Comparison of ENCODE assay signal across 12 cellular contexts in the genomic region with DNA sequence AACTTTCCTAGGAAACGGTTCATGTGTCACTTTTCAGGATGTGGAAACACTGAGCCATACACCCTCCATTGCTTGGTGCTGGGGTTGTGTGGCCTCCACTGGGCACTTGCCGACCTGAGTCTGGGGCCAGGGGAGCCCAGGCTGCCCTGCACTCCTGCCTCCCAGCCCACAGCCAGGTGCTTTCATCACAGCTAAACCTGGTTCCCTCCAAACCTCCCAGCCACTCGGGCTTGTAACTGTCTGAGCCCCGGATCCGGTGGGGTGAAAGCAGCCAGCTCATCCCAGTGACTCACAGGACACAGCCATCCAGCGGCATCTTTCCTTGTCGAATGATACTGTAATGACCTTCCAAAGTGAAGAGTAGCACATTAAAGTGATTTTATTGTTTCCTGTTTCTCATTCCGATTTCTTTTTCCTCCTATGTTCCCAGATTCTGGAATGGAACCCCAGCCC. TPM values are rescaled to one million over a fixed set of nuclear protein-coding genes. Genes with fewer than 3 reads are reported as not detected.
DNase-seq lines count a peak whose midpoint lies in the region; ATAC-seq, FAIRE-seq and TF ChIP-seq lines count a peak whose summit lies in the region.
"Had no signal": no experiment of that assay in that cellular context is flagged by ENCODE, and none has a peak within 500 bp of the region (broad histone marks: within the 10 kb centered on the region; RNA-seq: fewer than 3 reads in every experiment).

No MANE protein-coding gene starts in this region.

- intact Hi-C loops in left ventricle myocardium superior (cut with micrococcal nuclease), result no loop called here

- TF ChIP-seq CTCF in cardiac muscle cell (IDR thresholded peaks at IDR 0.05; ENCODE audit: low read depth, low read length) (no peak), fibroblast of villous mesenchyme (IDR thresholded peaks at IDR 0.05; ENCODE audit: insufficient read depth, low read depth, low read length) (no peak)

- no peak for FAIRE-seq in urothelium cell line (lab: Jason Lieb, UNC)

- H3K27me3 ChIP-seq in cardiac muscle cell, result no peaks in the 10 kb centered on the region
- H3K27me3 ChIP-seq: gastrocnemius medialis had no signal

- peak in 1 of 2 donors; percentile 49 for DNase-seq in cardiac muscle cell (ENCODE audit: low read depth in 1 of 2, low spot score in 1 of 2)
- no peak for DNase-seq in left ventricle myocardium superior
- DNase-seq in fibroblast of villous mesenchyme (ENCODE audit: low read depth), result peak; percentile 87
- DNase-seq in urothelium cell line (ENCODE audit: low spot score), result peak; percentile 40
- DNase-seq: CD4-positive, alpha-beta T cell; gastrocnemius medialis; NCI-H187 treated with DMSO at 0.1 percent for 48 hours had no signal

- peaks cover 8% of the 10 kb centered on the region for H3K36me3 ChIP-seq in cardiac muscle cell

- no peaks in the 10 kb centered on the region for H3K4me1 ChIP-seq in cardiac muscle cell (ENCODE audit: low read depth)

- H3K4me3 ChIP-seq in cardiac muscle cell (no peak overlapping the region), fibroblast of villous mesenchyme (ENCODE audit: low read depth, low read length) (no peak overlapping the region)
- H3K4me3 ChIP-seq: gastrocnemius medialis had no signal

- no peaks in the 10 kb centered on the region for H3K9me3 ChIP-seq in cardiac muscle cell (ENCODE audit: low read depth)
- H3K9me3 ChIP-seq: gastrocnemius medialis had no signal

- peak overlapping the region; percentile 23 for H3K27ac ChIP-seq in cardiac muscle cell

- no peak for ATAC-seq in left ventricle myocardium superior
- peak; percentile 80 for ATAC-seq in SK-N-SH treated with all-trans-retinoic acid at 6 μM for 48 hours
- no peak for ATAC-seq in GM19397 (IDR thresholded peaks at IDR 0.05; ENCODE audit: unreplicated experiment)
- no peak for ATAC-seq in GM21723 (IDR thresholded peaks at IDR 0.05; ENCODE audit: unreplicated experiment)
- ATAC-seq in HG03439 (IDR thresholded peaks at IDR 0.05; ENCODE audit: unreplicated experiment), result no peak
- ATAC-seq: gastrocnemius medialis had no signal

TF ChIP-seq in SK-N-SH treated with all-trans-retinoic acid at 6 μM for 48 hours, 23 proteins besides CTCF, POLR2A, EP300 and RAD21:
- TF ChIP-seq OSR1 (CRISPR knock-in tag; IDR thresholded peaks at IDR 0.05) (no peak), GLIS3 (CRISPR knock-in tag; IDR thresholded peaks at IDR 0.05) (no peak), BACH2 (CRISPR knock-in tag; IDR thresholded peaks at IDR 0.05; ENCODE audit: borderline replicate concordance) (no peak), ZNF8 (CRISPR knock-in tag; IDR thresholded peaks at IDR 0.05) (no peak), SNAI2 (CRISPR knock-in tag; IDR thresholded peaks at IDR 0.05) (no peak), ARNTL (CRISPR knock-in tag; IDR thresholded peaks at IDR 0.05; ENCODE audit: borderline replicate concordance, low read depth) (no peak), ZFP3 (CRISPR knock-in tag; IDR thresholded peaks at IDR 0.05) (no peak), ZNF565 (CRISPR knock-in tag; conservative IDR thresholded peaks at IDR 0.05; ENCODE audit: low read depth) (no peak), ZC3H10 (CRISPR knock-in tag; IDR thresholded peaks at IDR 0.05) (no peak), CSDC2 (CRISPR knock-in tag; IDR thresholded peaks at IDR 0.05) (no peak), ISL1 (CRISPR knock-in tag; IDR thresholded peaks at IDR 0.05) (no peak), TCF4 (CRISPR knock-in tag; IDR thresholded peaks at IDR 0.05; ENCODE audit: borderline replicate concordance) (no peak), RARB (CRISPR knock-in tag; IDR thresholded peaks at IDR 0.05) (no peak), ZFP30 (CRISPR knock-in tag; IDR thresholded peaks at IDR 0.05) (no peak)
- TF ChIP-seq, protein P1, sequence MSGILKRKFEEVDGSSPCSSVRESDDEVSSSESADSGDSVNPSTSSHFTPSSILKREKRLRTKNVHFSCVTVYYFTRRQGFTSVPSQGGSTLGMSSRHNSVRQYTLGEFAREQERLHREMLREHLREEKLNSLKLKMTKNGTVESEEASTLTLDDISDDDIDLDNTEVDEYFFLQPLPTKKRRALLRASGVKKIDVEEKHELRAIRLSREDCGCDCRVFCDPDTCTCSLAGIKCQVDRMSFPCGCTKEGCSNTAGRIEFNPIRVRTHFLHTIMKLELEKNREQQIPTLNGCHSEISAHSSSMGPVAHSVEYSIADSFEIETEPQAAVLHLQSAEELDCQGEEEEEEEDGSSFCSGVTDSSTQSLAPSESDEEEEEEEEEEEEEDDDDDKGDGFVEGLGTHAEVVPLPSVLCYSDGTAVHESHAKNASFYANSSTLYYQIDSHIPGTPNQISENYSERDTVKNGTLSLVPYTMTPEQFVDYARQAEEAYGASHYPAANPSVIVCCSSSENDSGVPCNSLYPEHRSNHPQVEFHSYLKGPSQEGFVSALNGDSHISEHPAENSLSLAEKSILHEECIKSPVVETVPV (CRISPR knock-in tag; IDR thresholded peaks at IDR 0.05), result no peak
- TF ChIP-seq, protein P2, sequence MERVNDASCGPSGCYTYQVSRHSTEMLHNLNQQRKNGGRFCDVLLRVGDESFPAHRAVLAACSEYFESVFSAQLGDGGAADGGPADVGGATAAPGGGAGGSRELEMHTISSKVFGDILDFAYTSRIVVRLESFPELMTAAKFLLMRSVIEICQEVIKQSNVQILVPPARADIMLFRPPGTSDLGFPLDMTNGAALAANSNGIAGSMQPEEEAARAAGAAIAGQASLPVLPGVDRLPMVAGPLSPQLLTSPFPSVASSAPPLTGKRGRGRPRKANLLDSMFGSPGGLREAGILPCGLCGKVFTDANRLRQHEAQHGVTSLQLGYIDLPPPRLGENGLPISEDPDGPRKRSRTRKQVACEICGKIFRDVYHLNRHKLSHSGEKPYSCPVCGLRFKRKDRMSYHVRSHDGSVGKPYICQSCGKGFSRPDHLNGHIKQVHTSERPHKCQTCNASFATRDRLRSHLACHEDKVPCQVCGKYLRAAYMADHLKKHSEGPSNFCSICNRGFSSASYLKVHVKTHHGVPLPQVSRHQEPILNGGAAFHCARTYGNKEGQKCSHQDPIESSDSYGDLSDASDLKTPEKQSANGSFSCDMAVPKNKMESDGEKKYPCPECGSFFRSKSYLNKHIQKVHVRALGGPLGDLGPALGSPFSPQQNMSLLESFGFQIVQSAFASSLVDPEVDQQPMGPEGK (CRISPR knock-in tag; IDR thresholded peaks at IDR 0.05; ENCODE audit: borderline replicate concordance), result no peak
- TF ChIP-seq, protein P3, sequence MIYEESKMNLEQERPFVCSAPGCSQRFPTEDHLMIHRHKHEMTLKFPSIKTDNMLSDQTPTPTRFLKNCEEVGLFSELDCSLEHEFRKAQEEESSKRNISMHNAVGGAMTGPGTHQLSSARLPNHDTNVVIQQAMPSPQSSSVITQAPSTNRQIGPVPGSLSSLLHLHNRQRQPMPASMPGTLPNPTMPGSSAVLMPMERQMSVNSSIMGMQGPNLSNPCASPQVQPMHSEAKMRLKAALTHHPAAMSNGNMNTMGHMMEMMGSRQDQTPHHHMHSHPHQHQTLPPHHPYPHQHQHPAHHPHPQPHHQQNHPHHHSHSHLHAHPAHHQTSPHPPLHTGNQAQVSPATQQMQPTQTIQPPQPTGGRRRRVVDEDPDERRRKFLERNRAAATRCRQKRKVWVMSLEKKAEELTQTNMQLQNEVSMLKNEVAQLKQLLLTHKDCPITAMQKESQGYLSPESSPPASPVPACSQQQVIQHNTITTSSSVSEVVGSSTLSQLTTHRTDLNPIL (CRISPR knock-in tag; IDR thresholded peaks at IDR 0.05; ENCODE audit: low read depth), result no peak

RNA-seq across cellular contexts. Expression of gene CARHSP1, which starts 19.8 kb away (rescaled TPM):
- total RNA-seq in cardiac muscle cell (158 and 165 TPM in 2 replicates), left ventricle myocardium superior (23.8 TPM), fibroblast of villous mesenchyme (165 and 189 TPM in 2 replicates)
- 125 and 174 TPM in 2 replicates for polyA plus RNA-seq in cardiac muscle cell

RNA-seq across cellular contexts. Expression of gene LITAFD, which starts 33.2 kb away (rescaled TPM):
- total RNA-seq in cardiac muscle cell (not detected in 2 replicates), left ventricle myocardium superior (not detected), fibroblast of villous mesenchyme (not detected in 2 replicates)
- polyA plus RNA-seq in cardiac muscle cell, result 0.43 TPM in 1 of 2 replicates, not detected in the other
- total RNA-seq: activated T-helper 1 cell treated with anti-CD3 and anti-CD28 coated beads, Interleukin-12 subunit alpha, Interleukin-12 subunit beta, Interleukin-2, Interleukin-4 antibody, amounts not matched to agents 30 ng/mL and 10 ng/mL and 1 ng/mL, durations not matched to agents 14 hours and 24 hours and 36 hours; gastrocnemius medialis had no signal

RNA-seq across cellular contexts. Expression of gene PMM2, which starts 51.3 kb away (rescaled TPM):
- 12.2 and 14.2 TPM in 2 replicates for total RNA-seq in cardiac muscle cell
- 11.7 and 12.9 TPM in 2 replicates for polyA plus RNA-seq in cardiac muscle cell
- total RNA-seq in left ventricle myocardium superior, result 15.3 TPM
- total RNA-seq in fibroblast of villous mesenchyme, result 53.1 and 53.5 TPM in 2 replicates

RNA-seq across cellular contexts. Expression of gene TMEM186, which starts 51.5 kb away (rescaled TPM):
- total RNA-seq in cardiac muscle cell, result 8.1 TPM in 2 replicates
- 23.9 and 38.3 TPM in 2 replicates for polyA plus RNA-seq in cardiac muscle cell
- 13.0 TPM for total RNA-seq in left ventricle myocardium superior
- 3.2 and 5.2 TPM in 2 replicates for total RNA-seq in fibroblast of villous mesenchyme
